In the genomic region with DNA sequence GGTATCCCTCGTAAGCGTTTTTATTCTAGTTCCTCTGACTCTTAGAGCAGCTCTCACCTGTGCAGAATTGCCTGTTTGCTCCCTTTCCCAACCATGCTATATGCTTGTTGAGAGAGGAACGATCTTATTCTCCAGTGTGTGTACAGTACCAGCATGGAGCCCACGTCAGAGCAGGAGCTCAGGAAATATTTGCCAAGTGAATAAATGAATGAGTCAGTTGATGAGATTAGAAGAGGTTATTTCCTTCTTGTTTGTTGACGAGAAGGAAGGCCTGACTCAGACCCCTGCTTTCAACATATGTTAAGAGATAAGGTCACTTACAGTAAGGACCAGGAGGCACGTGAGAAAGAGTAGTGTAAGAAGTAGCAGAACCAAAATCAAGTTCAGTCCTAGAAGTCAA, we compare ENCODE assay signal across 11 cellular contexts.
DNase-seq lines count a peak whose midpoint lies in the region; TF ChIP-seq lines count a peak whose summit lies in the region.
"Had no signal": no experiment of that assay in that cellular context is flagged by ENCODE, and none has a peak within 500 bp of the region (broad histone marks: within the 10 kb centered on the region; RNA-seq: fewer than 3 reads in every experiment).

No MANE protein-coding gene starts in this region.

- peaks cover 49% of the 10 kb centered on the region for H3K36me3 Mint-ChIP-seq in osteocyte (ENCODE audit: unreplicated experiment)

- DNase-seq in H4 (ENCODE audit: low spot score) = peak; percentile 44
- DNase-seq in RPMI7951 (ENCODE audit: low read depth) = peak; percentile 91
- DNase-seq in epithelial cell of prostate (ENCODE audit: low read depth, low spot score) = peak; percentile 96
- DNase-seq in skeletal muscle cell (ENCODE audit: low read depth) = peak; percentile 71
- DNase-seq in GM13977 (ENCODE audit: low spot score) = no peak
- DNase-seq in effector CD4-positive, alpha-beta T cell = no peak
- DNase-seq in osteocyte (ENCODE audit: extremely low spot score, unreplicated experiment) = no peak
- DNase-seq: activated T-cell treated with anti-CD3 and anti-CD28 coated beads, Interleukin-2, amount 50 U/mL, for 24 hours; NCI-H446; stimulated activated naive CD4-positive, alpha-beta T cell treated with Interleukin-2 at 50 U/mL for 16 hours; T-helper 17 cell had no signal

- TF ChIP-seq CTCF in GM13977 (IDR thresholded peaks at IDR 0.05; ENCODE audit: extremely low read depth, insufficient read depth, missing control alignments) (no peak), osteocyte (IDR thresholded peaks at IDR 0.05) (no peak)

- no peak overlapping the region for H3K4me3 Mint-ChIP-seq in osteocyte (ENCODE audit: unreplicated experiment)
- H3K4me3 Mint-ChIP-seq: activated T-cell treated with anti-CD3 and anti-CD28 coated beads, Interleukin-2, amount 50 U/mL, for 24 hours; T-helper 17 cell had no signal

- H3K4me3 ChIP-seq in skeletal muscle cell (ENCODE audit: low read depth, low read length) = no peak overlapping the region

- H3K9me3 Mint-ChIP-seq in osteocyte (ENCODE audit: unreplicated experiment) = no peaks in the 10 kb centered on the region
- H3K9me3 Mint-ChIP-seq: activated T-cell treated with anti-CD3 and anti-CD28 coated beads, Interleukin-2, amount 50 U/mL, for 24 hours had no signal

- no peak overlapping the region for H3K27ac Mint-ChIP-seq in osteocyte (ENCODE audit: unreplicated experiment)
- H3K27ac Mint-ChIP-seq: activated T-cell treated with anti-CD3 and anti-CD28 coated beads, Interleukin-2, amount 50 U/mL, for 24 hours; T-helper 17 cell had no signal

- in situ Hi-C loops in GM13977 (cut with MboI; ENCODE audit: low pct_unique_long_range_greater_than_20kb, low sequenced_read_pairs, unreplicated experiment) = no loop called here

- peak overlapping the region; percentile 83 for H3K27ac ChIP-seq in epithelial cell of prostate

- H3K27me3 Mint-ChIP-seq in osteocyte (ENCODE audit: unreplicated experiment) = no peaks in the 10 kb centered on the region

- peaks cover 6% of the 10 kb centered on the region for H3K4me1 Mint-ChIP-seq in osteocyte (ENCODE audit: unreplicated experiment)

Comparison
In these comparisons a context has a peak if more than half of its experiments do, and no peak if none do; other contexts are left out.
1. DNase-seq: peak in H4 (single experiment), RPMI7951 (single experiment), epithelial cell of prostate (single experiment) and skeletal muscle cell (single experiment); none in GM13977 (single experiment), effector CD4-positive, alpha-beta T cell (single experiment) and osteocyte (single experiment).